19 cellular contexts compared by ENCODE assay signal in the genomic region with DNA sequence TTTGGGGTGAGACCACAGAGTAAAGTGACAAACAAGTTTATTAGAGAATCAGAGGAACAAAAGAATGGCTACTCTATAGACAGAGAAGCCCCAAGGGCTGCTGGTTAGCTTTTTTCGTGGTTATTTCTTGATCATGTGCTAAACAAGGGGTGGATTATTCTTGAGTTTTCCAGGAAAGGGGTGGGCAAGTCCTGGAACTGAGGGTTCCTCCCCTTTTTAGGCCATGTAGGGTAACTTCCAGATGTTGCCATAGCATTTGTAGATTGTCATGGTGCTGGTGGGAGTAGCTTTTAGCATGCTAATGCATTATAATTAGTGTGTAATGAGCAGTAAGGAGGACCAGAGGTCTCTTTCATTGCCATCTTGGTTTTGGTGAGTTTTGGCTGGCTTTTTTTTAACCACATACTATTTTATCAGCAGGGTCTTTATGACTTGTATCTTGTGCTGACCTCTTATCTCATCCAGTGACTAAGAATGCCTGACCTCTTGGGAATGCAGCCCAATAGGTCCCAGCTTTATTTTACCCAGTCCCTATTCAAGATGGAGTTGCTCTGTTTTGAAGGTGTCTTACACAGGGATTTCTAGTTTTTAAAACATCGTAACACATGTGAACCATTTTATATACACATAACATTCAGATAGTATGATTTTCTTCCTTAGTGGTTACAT.
DNase-seq lines count a peak whose midpoint lies in the region; ATAC-seq, FAIRE-seq and TF ChIP-seq lines count a peak whose summit lies in the region.
"Had no signal": no experiment of that assay in that cellular context is flagged by ENCODE, and none has a peak within 500 bp of the region (broad histone marks: within the 10 kb centered on the region; RNA-seq: fewer than 3 reads in every experiment).

No MANE protein-coding gene starts in this region.

- H3K9ac ChIP-seq in smooth muscle cell (ENCODE audit: low read depth) = no peak overlapping the region

- H3K9me3 ChIP-seq in heart right ventricle = peaks cover 0 to 14% (median 0%) of the 10 kb centered on the region in 11 donors
- H3K9me3 ChIP-seq in esophagus muscularis mucosa = no peaks in the 10 kb centered on the region
- no peaks in the 10 kb centered on the region for H3K9me3 ChIP-seq in smooth muscle cell (replicated peaks; ENCODE audit: low read depth)
- H3K9me3 ChIP-seq: neutrophil, right lobe of liver had no signal

- no peak overlapping the region for H3K4me3 ChIP-seq in heart right ventricle
- no peak overlapping the region for H3K4me3 ChIP-seq in esophagus muscularis mucosa
- H3K4me3 ChIP-seq in smooth muscle cell = no peak overlapping the region
- H3K4me3 ChIP-seq: right lobe of liver, SK-N-MC had no signal

- DNase-seq in heart right ventricle = no peak
- DNase-seq in Right ventricle myocardium inferior (ENCODE audit: missing footprints) = no peak
- DNase-seq in RCC 7860 (ENCODE audit: low spot score) = peak; percentile 47
- DNase-seq in esophagus muscularis mucosa (ENCODE audit: extremely low spot score) = peak; percentile 14
- no peak for DNase-seq in smooth muscle cell (lab: John Stamatoyannopoulos, UW; ENCODE audit: unreplicated experiment)
- DNase-seq in NCI-H2171 (lab: John Stamatoyannopoulos, UW) = no peak
- no peak for DNase-seq in EL
- DNase-seq in amniotic stem cell (lab: John Stamatoyannopoulos, UW) = no peak
- DNase-seq: ACHN; activated CD4-positive, alpha-beta T cell treated with anti-CD3 and anti-CD28 coated beads, Interleukin-2, amount 10 ng/mL, durations not matched to agents 7 days and 5 days; activated naive CD4-positive, alpha-beta T cell treated with anti-CD3 and anti-CD28 coated beads, Interleukin-2, amount 10 ng/mL, durations not matched to agents 7 days and 5 days; activated T-cell treated with anti-CD3 and anti-CD28 coated beads for 4 hours; CD8-positive, alpha-beta T cell; NCI-H2081; NCI-H526; right lobe of liver; stimulated activated CD4-positive, alpha-beta T cell treated with anti-CD3 and anti-CD28 coated beads, Interleukin-1b, Interleukin-23, amount 100 ng/mL, for 48 hours had no signal

- no peak for TF ChIP-seq EP300 in esophagus muscularis mucosa (IDR thresholded peaks at IDR 0.05)

- H3K27me3 ChIP-seq in heart right ventricle (no peaks in the 10 kb centered on the region), esophagus muscularis mucosa (no peaks in the 10 kb centered on the region), smooth muscle cell (ENCODE audit: low read depth) (no peaks in the 10 kb centered on the region)
- H3K27me3 ChIP-seq: neutrophil, right lobe of liver had no signal

- no peak overlapping the region for H2AFZ ChIP-seq in smooth muscle cell (ENCODE audit: low read depth)

- peak overlapping the region in 8 of 10 donors; percentile 29 to 75 (median 46) for H3K27ac ChIP-seq in heart right ventricle
- no peak overlapping the region for H3K27ac ChIP-seq in esophagus muscularis mucosa (replicated peaks in 1 of 4)
- peak overlapping the region; percentile 90 for H3K27ac ChIP-seq in smooth muscle cell (ENCODE audit: low read depth)
- H3K27ac ChIP-seq: neutrophil, right lobe of liver, SK-N-MC had no signal

- H3K79me2 ChIP-seq in smooth muscle cell (ENCODE audit: low read depth) = peaks cover 58% of the 10 kb centered on the region

- peaks cover 31% of the 10 kb centered on the region for H4K20me1 ChIP-seq in smooth muscle cell (ENCODE audit: low read depth)

- H3K36me3 ChIP-seq in heart right ventricle = no peaks in the 10 kb centered on the region
- no peaks in the 10 kb centered on the region for H3K36me3 ChIP-seq in esophagus muscularis mucosa
- H3K36me3 ChIP-seq in smooth muscle cell (ENCODE audit: low read depth) = no peaks in the 10 kb centered on the region
- H3K36me3 ChIP-seq: neutrophil, right lobe of liver had no signal

- peaks cover 41% of the 10 kb centered on the region for H3F3A ChIP-seq in smooth muscle cell (ENCODE audit: low read depth)

- intact Hi-C loops in heart right ventricle (cut with DNase I) = no loop called here
- intact Hi-C loops in Right ventricle myocardium inferior (cut with DNase I) = no loop called here
- intact Hi-C loops in esophagus muscularis mucosa (cut with DNase I) = no loop called here

- H3K4me2 ChIP-seq in smooth muscle cell = peak overlapping the region; percentile 54

- 65 to 75% methylated on average over 2 of the region's 2 CpGs for WGBS in heart right ventricle, 2 donors
- 90% methylated on average over 2 of the region's 2 CpGs for whole genome bisulfite sequencing in esophagus muscularis mucosa
- 87% methylated on average over 2 of the region's 2 CpGs for WGBS in smooth muscle cell (ENCODE audit: low lambda C conversion rate)

- peak; percentile 2 for FAIRE-seq in RCC 7860 (lab: Jason Lieb, UNC)

- no peak for TF ChIP-seq POLR2A in esophagus muscularis mucosa (IDR thresholded peaks at IDR 0.05; ENCODE audit: low read depth)

- TF ChIP-seq CTCF in heart right ventricle (IDR thresholded peaks at IDR 0.05) (no peak), esophagus muscularis mucosa (IDR thresholded peaks at IDR 0.05) (no peak), smooth muscle cell (IDR thresholded peaks at IDR 0.05; ENCODE audit: borderline replicate concordance, insufficient read depth, poor library complexity, severe bottlenecking) (no peak)

- ATAC-seq in heart right ventricle = no peak
- ATAC-seq in Right ventricle myocardium inferior = no peak
- ATAC-seq: CD8-positive, alpha-beta T cell had no signal

- H3K4me1 ChIP-seq in heart right ventricle (peaks cover 0 to 60% (median 45%) of the 10 kb centered on the region in 9 donors), esophagus muscularis mucosa (peaks cover 21 to 31% (median 24%) of the 10 kb centered on the region in 4 donors), smooth muscle cell (ENCODE audit: low read depth) (peaks cover 43% of the 10 kb centered on the region)

Comparison
In these comparisons a context has a peak if more than half of its experiments do, and no peak if none do; other contexts are left out.
1. DNase-seq: peak in RCC 7860 (single experiment) and esophagus muscularis mucosa (single experiment); none in heart right ventricle (0 of 2), Right ventricle myocardium inferior (single experiment), smooth muscle cell (single experiment), NCI-H2171 (single experiment), EL (single experiment) and amniotic stem cell (single experiment).
2. H3K27ac ChIP-seq: peak in heart right ventricle (8 of 10) and smooth muscle cell (single experiment); none in esophagus muscularis mucosa (0 of 4).